In genomic region chr2:108580079-108580478, GRCh38 we compare ENCODE assay signal across 13 cellular contexts. TPM values are rescaled to one million over a fixed set of nuclear protein-coding genes. Genes with fewer than 3 reads are reported as not detected.
A peak's percentile ranks its signal among the peaks of the same experiment; 100 is the strongest.
DNase-seq lines count a peak whose midpoint lies in the region; ATAC-seq and TF ChIP-seq lines count a peak whose summit lies in the region.
"Had no signal": no experiment of that assay in that cellular context is flagged by ENCODE, and none has a peak within 500 bp of the region (broad histone marks: within the 10 kb centered on the region; RNA-seq: fewer than 3 reads in every experiment).

No MANE protein-coding gene starts in this region.

- H3K9me3 Mint-ChIP-seq in CD14-positive monocyte (no peaks in the 10 kb centered on the region), HFFc6 (no peaks in the 10 kb centered on the region)
- H3K9me3 Mint-ChIP-seq: CD8-positive, alpha-beta T cell had no signal

- H3K36me3 Mint-ChIP-seq in CD14-positive monocyte = peaks cover 0 to 3% of the 10 kb centered on the region in 2 donors
- no peaks in the 10 kb centered on the region for H3K36me3 Mint-ChIP-seq in HFFc6 (ENCODE audit: low read depth)
- H3K36me3 Mint-ChIP-seq: CD8-positive, alpha-beta T cell had no signal

- no peak for TF ChIP-seq POLR2A in esophagus muscularis mucosa (IDR thresholded peaks at IDR 0.05; ENCODE audit: low read depth)

- H3K27ac Mint-ChIP-seq in CD14-positive monocyte (peak overlapping the region; percentile 21 to 82 (median 72)), HFFc6 (peak overlapping the region; percentile 3; the same call in 1 of the 2 replicates)

- peaks cover 0 to 2% (median 0%) of the 10 kb centered on the region in 3 donors for H3K27me3 Mint-ChIP-seq in CD14-positive monocyte (ENCODE audit: low read depth in 3 of 3)
- H3K27me3 Mint-ChIP-seq in HFFc6 (ENCODE audit: insufficient read depth) = peaks cover 2% of the 10 kb centered on the region

- TF ChIP-seq CTCF in CD14-positive monocyte (IDR thresholded peaks at IDR 0.05) = no peak
- TF ChIP-seq CTCF in HFFc6 (IDR thresholded peaks at IDR 0.05) = no peak
- TF ChIP-seq CTCF in esophagus muscularis mucosa (IDR thresholded peaks at IDR 0.05) = no peak
- TF ChIP-seq CTCF in parathyroid adenoma (IDR thresholded peaks at IDR 0.05) = no peak

- no peaks in the 10 kb centered on the region for H3K9me3 ChIP-seq in esophagus muscularis mucosa
- H3K9me3 ChIP-seq in parathyroid adenoma (ENCODE audit: control insufficient read depth, low read length) = no peaks in the 10 kb centered on the region

- H3K4me2 ChIP-seq in parathyroid adenoma (ENCODE audit: low read length) = no peak overlapping the region
- H3K4me2 ChIP-seq: KMS-11 had no signal

- peak overlapping the region in 3 of 4 donors; percentile 31 to 61 (median 57) for H3K27ac ChIP-seq in esophagus muscularis mucosa (replicated peaks in 1 of 4)
- H3K27ac ChIP-seq in parathyroid adenoma = peak overlapping the region; percentile 6
- H3K27ac ChIP-seq: KMS-11 had no signal

- no peak overlapping the region for H3K9ac ChIP-seq in parathyroid adenoma
- H3K9ac ChIP-seq: KMS-11 had no signal

- H3K36me3 ChIP-seq in esophagus muscularis mucosa (no peaks in the 10 kb centered on the region), parathyroid adenoma (ENCODE audit: control insufficient read depth, insufficient read depth, low read length) (no peaks in the 10 kb centered on the region)

- DNase-seq in CD14-positive monocyte (ENCODE audit: low spot score) (no peak), HFFc6 (no peak), esophagus muscularis mucosa (ENCODE audit: extremely low spot score) (no peak), NCI-H1105 treated with DMSO at 0.1 percent for 48 hours (lab: John Stamatoyannopoulos, UW) (no peak), RPMI8226 (no peak), putamen (ENCODE audit: low spot score) (no peak)
- DNase-seq: CD8-positive, alpha-beta T cell; mesendoderm; NCI-H1930; SHP77 had no signal

- H3K4me3 Mint-ChIP-seq in CD14-positive monocyte = no peak overlapping the region
- H3K4me3 Mint-ChIP-seq in HFFc6 = no peak overlapping the region
- H3K4me3 Mint-ChIP-seq: CD8-positive, alpha-beta T cell had no signal

- H3K4me3 ChIP-seq in esophagus muscularis mucosa (no peak overlapping the region), parathyroid adenoma (ENCODE audit: low read depth, low read length) (no peak overlapping the region)

- no peak for TF ChIP-seq EP300 in esophagus muscularis mucosa (IDR thresholded peaks at IDR 0.05)

- peaks cover 26% of the 10 kb centered on the region for H3K79me2 ChIP-seq in parathyroid adenoma

- intact Hi-C loops in CD14-positive monocyte (cut with micrococcal nuclease) = loop anchor here (5.0 kb wide), 4 partner anchors 43 to 643 kb away; partner anchors contain the start of gene LIMS1 (in 1 of the 2)
- intact Hi-C loops in esophagus muscularis mucosa (cut with DNase I) = loop anchor here (5.0 to 10.0 kb wide), 2 partner anchors 128 to 225 kb away; no protein-coding TSS in a partner anchor

- H3K4me1 Mint-ChIP-seq in CD14-positive monocyte (peaks cover 37% of the 10 kb centered on the region), HFFc6 (ENCODE audit: low read depth) (peaks cover 74% of the 10 kb centered on the region)

- no peak for ATAC-seq in SK-N-SH treated with all-trans-retinoic acid at 6 μM for 48 hours
- ATAC-seq: CD8-positive, alpha-beta T cell had no signal

- H3K27me3 ChIP-seq in esophagus muscularis mucosa (no peaks in the 10 kb centered on the region), parathyroid adenoma (ENCODE audit: control insufficient read depth, insufficient read depth, low read length) (no peaks in the 10 kb centered on the region)

- no peak overlapping the region for H2AFZ ChIP-seq in parathyroid adenoma

- WGBS in esophagus muscularis mucosa = 77% methylated on average over 2 of the region's 2 CpGs

- H3K4me1 ChIP-seq in esophagus muscularis mucosa (peaks cover 25 to 74% (median 66%) of the 10 kb centered on the region in 4 donors), parathyroid adenoma (peaks cover 4% of the 10 kb centered on the region)

TF ChIP-seq in SK-N-SH treated with all-trans-retinoic acid at 6 μM for 48 hours, 23 proteins besides CTCF, POLR2A, EP300 and RAD21:
- TF ChIP-seq TOX (CRISPR knock-in tag; IDR thresholded peaks at IDR 0.05; ENCODE audit: borderline replicate concordance) (no peak), ZC3H10 (CRISPR knock-in tag; IDR thresholded peaks at IDR 0.05) (no peak), TCF4 (CRISPR knock-in tag; IDR thresholded peaks at IDR 0.05; ENCODE audit: borderline replicate concordance) (no peak), RARB (CRISPR knock-in tag; IDR thresholded peaks at IDR 0.05) (no peak), ZFP30 (CRISPR knock-in tag; IDR thresholded peaks at IDR 0.05) (no peak), OSR1 (CRISPR knock-in tag; IDR thresholded peaks at IDR 0.05) (no peak), ZNF70 (CRISPR knock-in tag; IDR thresholded peaks at IDR 0.05) (no peak), PPARA (CRISPR knock-in tag; IDR thresholded peaks at IDR 0.05; ENCODE audit: borderline replicate concordance) (no peak), ZFP3 (CRISPR knock-in tag; IDR thresholded peaks at IDR 0.05) (no peak), CSRNP3 (CRISPR knock-in tag; IDR thresholded peaks at IDR 0.05) (no peak), ESRRG (CRISPR knock-in tag; IDR thresholded peaks at IDR 0.05) (no peak), ARNTL (CRISPR knock-in tag; IDR thresholded peaks at IDR 0.05; ENCODE audit: borderline replicate concordance, low read depth) (no peak), TSHZ2 (CRISPR knock-in tag; IDR thresholded peaks at IDR 0.05) (no peak), ZNF8 (CRISPR knock-in tag; IDR thresholded peaks at IDR 0.05) (no peak), SNAI2 (CRISPR knock-in tag; IDR thresholded peaks at IDR 0.05) (no peak)
- TF ChIP-seq, protein P1, sequence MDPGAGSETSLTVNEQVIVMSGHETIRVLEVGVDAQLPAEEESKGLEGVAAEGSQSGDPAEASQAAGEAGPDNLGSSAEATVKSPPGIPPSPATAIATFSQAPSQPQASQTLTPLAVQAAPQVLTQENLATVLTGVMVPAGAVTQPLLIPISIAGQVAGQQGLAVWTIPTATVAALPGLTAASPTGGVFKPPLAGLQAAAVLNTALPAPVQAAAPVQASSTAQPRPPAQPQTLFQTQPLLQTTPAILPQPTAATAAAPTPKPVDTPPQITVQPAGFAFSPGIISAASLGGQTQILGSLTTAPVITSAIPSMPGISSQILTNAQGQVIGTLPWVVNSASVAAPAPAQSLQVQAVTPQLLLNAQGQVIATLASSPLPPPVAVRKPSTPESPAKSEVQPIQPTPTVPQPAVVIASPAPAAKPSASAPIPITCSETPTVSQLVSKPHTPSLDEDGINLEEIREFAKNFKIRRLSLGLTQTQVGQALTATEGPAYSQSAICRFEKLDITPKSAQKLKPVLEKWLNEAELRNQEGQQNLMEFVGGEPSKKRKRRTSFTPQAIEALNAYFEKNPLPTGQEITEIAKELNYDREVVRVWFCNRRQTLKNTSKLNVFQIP (CRISPR knock-in tag; IDR thresholded peaks at IDR 0.05; ENCODE audit: borderline replicate concordance, low read depth) = no peak

RNA-seq across cellular contexts. Expression of gene LIMS1, which starts 45.8 kb away (rescaled TPM):
- 100 to 1,000 TPM; 124 to 130 TPM for polyA plus RNA-seq in CD14-positive monocyte
- 10 to 100 TPM; 57.0 to 58.7 (median 57.8) TPM for total RNA-seq in HFFc6 (2021; fragmentation: NEBNext Ultra II Directional; extraction: Animal tissue kit (Norgen Biotek cat#: 25700))
- total RNA-seq in esophagus muscularis mucosa = 100 to 1,000 TPM in 3 of 4 donors, 10 to 100 TPM in 1; 71.0 to 141 (median 123) TPM
